Comparison of ENCODE assay signal across 1 cellular context in the genomic region with DNA sequence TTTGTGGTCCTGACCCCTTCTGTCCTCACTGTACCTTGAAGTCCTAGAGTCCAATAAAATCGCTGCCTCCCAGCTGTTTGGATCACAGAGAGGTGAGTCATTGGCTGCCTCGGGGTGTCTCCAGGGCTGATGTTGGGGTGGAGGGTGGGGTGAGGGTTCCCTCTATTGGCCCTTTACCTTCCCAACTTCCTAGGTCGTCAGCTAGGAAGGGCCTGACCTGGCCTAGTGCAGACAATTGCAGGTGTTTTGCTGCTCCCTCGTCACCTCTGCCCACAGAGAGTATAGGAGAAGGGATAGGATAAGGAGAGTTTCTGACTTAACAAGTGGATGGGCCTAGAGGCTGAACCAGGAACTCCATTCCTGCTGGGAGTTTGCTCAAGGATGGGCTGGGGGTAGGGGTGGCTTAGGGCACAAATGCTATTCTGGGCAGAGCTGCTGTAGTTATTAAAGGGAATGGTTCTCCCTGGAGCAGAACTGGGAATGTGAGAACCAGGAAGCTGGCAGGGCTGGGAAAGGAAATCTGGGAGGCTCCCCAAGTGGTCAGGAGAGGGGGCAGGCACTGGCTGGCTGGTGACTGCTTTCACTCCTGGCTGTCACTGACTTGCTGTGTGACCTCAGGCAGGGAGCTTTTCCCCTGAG.
TF ChIP-seq lines count a peak whose summit lies in the region.

No MANE protein-coding gene starts in this region.

TF ChIP-seq in GM23338, 12 proteins besides CTCF, POLR2A, EP300 and RAD21 (continued from another document):
- TF ChIP-seq ZNF331 (CRISPR knock-in tag; IDR thresholded peaks at IDR 0.05; ENCODE audit: low read depth): no peak
TF ChIP-seq in GM23338: peak in this region for 0.
